Comparison of ENCODE assay signal across 8 cellular contexts in genomic region chr1:115138973-115139372, GRCh38. TPM values are rescaled to one million over a fixed set of nuclear protein-coding genes. Genes with fewer than 3 reads are reported as not detected.
DNase-seq lines count a peak whose midpoint lies in the region; ATAC-seq, FAIRE-seq and TF ChIP-seq lines count a peak whose summit lies in the region.

No MANE protein-coding gene starts in this region.

- TF ChIP-seq CTCF in GM12875 (IDR thresholded peaks at IDR 0.05; ENCODE audit: borderline replicate concordance, insufficient read depth, low read depth, low read length) (peak; percentile 88), astrocyte (IDR thresholded peaks at IDR 0.05; ENCODE audit: insufficient read depth, low read depth, low read length) (peak; percentile 92)

- H3K27ac ChIP-seq in astrocyte (ENCODE audit: low read depth, low read length), result peak overlapping the region; percentile 34

- H3K36me3 Mint-ChIP-seq in astrocyte (ENCODE audit: low read depth, unreplicated experiment), result no peaks in the 10 kb centered on the region

- H3K9ac ChIP-seq in astrocyte (ENCODE audit: low read length), result peak overlapping the region; percentile 46

- peaks cover 33% of the 10 kb centered on the region for H3K4me1 ChIP-seq in astrocyte (ENCODE audit: insufficient read depth, low read length)

- FAIRE-seq in astrocyte (lab: Jason Lieb, UNC), result peak; percentile 88

- peak; percentile 81 for ATAC-seq in HG02870 (IDR thresholded peaks at IDR 0.05; ENCODE audit: unreplicated experiment)
- no peak for ATAC-seq in GM21390 (IDR thresholded peaks at IDR 0.05; ENCODE audit: unreplicated experiment)

- H4K20me1 ChIP-seq in astrocyte (ENCODE audit: insufficient read depth, low read length), result no peaks in the 10 kb centered on the region

- no peaks in the 10 kb centered on the region for H3K9me3 ChIP-seq in astrocyte (ENCODE audit: insufficient read depth, low read depth, low read length)

- H3K36me3 ChIP-seq in astrocyte (ENCODE audit: insufficient read depth, low read length), result no peaks in the 10 kb centered on the region

- DNase-seq in NCI-H1930 (lab: John Stamatoyannopoulos, UW) (peak; percentile 79 to 83), T-helper 9 cell (peak; percentile 44), astrocyte (ENCODE audit: low read depth) (peak; percentile 80), hepatic stellate cell (ENCODE audit: low spot score) (peak; percentile 78), skeletal muscle cell (ENCODE audit: low read depth) (peak; percentile 77)

- H3K4me3 Mint-ChIP-seq in astrocyte (ENCODE audit: unreplicated experiment), result no peak overlapping the region

- H3K4me2 ChIP-seq in astrocyte (ENCODE audit: low read length), result peak overlapping the region; percentile 61

- H3K27me3 Mint-ChIP-seq in astrocyte (ENCODE audit: low read depth, unreplicated experiment), result no peaks in the 10 kb centered on the region

- no peaks in the 10 kb centered on the region for H3K79me2 ChIP-seq in astrocyte (ENCODE audit: insufficient read depth, low read length)

- H2AFZ ChIP-seq in astrocyte (ENCODE audit: low read depth, low read length), result peak overlapping the region; percentile 85

- peak overlapping the region; percentile 34 for H3K27ac Mint-ChIP-seq in astrocyte (ENCODE audit: unreplicated experiment)

- peaks cover 33% of the 10 kb centered on the region for H3K4me1 Mint-ChIP-seq in astrocyte (ENCODE audit: low read depth, unreplicated experiment)

- H3K4me3 ChIP-seq in GM12875 (ENCODE audit: low read depth, low read length), result no peak overlapping the region
- no peak overlapping the region for H3K4me3 ChIP-seq in astrocyte (ENCODE audit: insufficient read depth, low read depth, low read length)
- H3K4me3 ChIP-seq in skeletal muscle cell (ENCODE audit: low read depth, low read length), result no peak overlapping the region

- peaks cover 1% of the 10 kb centered on the region for H3K9me3 Mint-ChIP-seq in astrocyte (ENCODE audit: unreplicated experiment)

- H3K27me3 ChIP-seq in astrocyte (ENCODE audit: insufficient read depth, low read length), result no peaks in the 10 kb centered on the region

RNA-seq across cellular contexts. Expression of gene TSPAN2, which starts 49.7 kb away (rescaled TPM):
- 23.7 and 32.8 TPM in 2 replicates for total RNA-seq in astrocyte
